In genomic region chr17:67260051-67260987, GRCh38 we compare ENCODE assay signal across 10 cellular contexts. TPM values are rescaled to one million over a fixed set of nuclear protein-coding genes. Genes with fewer than 3 reads are reported as not detected.
A peak's percentile ranks its signal among the peaks of the same experiment; 100 is the strongest.
DNase-seq lines count a peak whose midpoint lies in the region; ATAC-seq and TF ChIP-seq lines count a peak whose summit lies in the region.
"Had no signal": no experiment of that assay in that cellular context is flagged by ENCODE, and none has a peak within 500 bp of the region (broad histone marks: within the 10 kb centered on the region; RNA-seq: fewer than 3 reads in every experiment).

No MANE protein-coding gene starts in this region.

- ATAC-seq in naive thymus-derived CD8-positive, alpha-beta T cell, result no peak

- peaks cover 45% of the 10 kb centered on the region for H3K4me1 Mint-ChIP-seq in activated naive CD4-positive, alpha-beta T cell treated with anti-CD3 and anti-CD28 coated beads, Interleukin-2, amount 10 ng/mL, durations not matched to agents 7 days and 5 days
- H3K4me1 Mint-ChIP-seq in mesothelial cell of epicardium, result peaks cover 23% of the 10 kb centered on the region
- H3K4me1 Mint-ChIP-seq in naive thymus-derived CD8-positive, alpha-beta T cell, result peaks cover 14 to 29% (median 20%) of the 10 kb centered on the region in 4 donors

- POLR2A ChIA-PET in naive thymus-derived CD8-positive, alpha-beta T cell (lab: Charles Lee), result no interaction called here

- H3K27me3 Mint-ChIP-seq in activated naive CD4-positive, alpha-beta T cell treated with anti-CD3 and anti-CD28 coated beads, Interleukin-2, amount 10 ng/mL, durations not matched to agents 7 days and 5 days, result peaks cover 5% of the 10 kb centered on the region
- no peaks in the 10 kb centered on the region for H3K27me3 Mint-ChIP-seq in mesothelial cell of epicardium (ENCODE audit: low read depth)
- no peaks in the 10 kb centered on the region for H3K27me3 Mint-ChIP-seq in naive thymus-derived CD8-positive, alpha-beta T cell

- CTCF ChIA-PET in activated naive CD4-positive, alpha-beta T cell treated with anti-CD3 and anti-CD28 coated beads, Interleukin-2, amount 10 ng/mL, durations not matched to agents 7 days and 5 days (lab: Charles Lee), result no interaction called here

- TF ChIP-seq CTCF in cardiac fibroblast (IDR thresholded peaks at IDR 0.05; ENCODE audit: low read depth, low read length), result no peak
- TF ChIP-seq CTCF in mesothelial cell of epicardium (IDR thresholded peaks at IDR 0.05; ENCODE audit: unreplicated experiment), result no peak

- DNase-seq in activated naive CD4-positive, alpha-beta T cell treated with anti-CD3 and anti-CD28 coated beads, Interleukin-2, amount 10 ng/mL, durations not matched to agents 7 days and 5 days, result no peak
- DNase-seq in activated naive CD4-positive, alpha-beta T cell treated with Interleukin-2 at 50 U/mL for 16 hours, result no peak
- DNase-seq in cardiac fibroblast (ENCODE audit: low read depth in 2 of 2) (peak; percentile 93 to 94), mesothelial cell of epicardium (ENCODE audit: low spot score in 2 of 2, unreplicated experiment in 2 of 2) (no peak), NCI-H446 treated with DMSO at 0.1 percent for 48 hours (lab: John Stamatoyannopoulos, UW) (no peak), amniotic stem cell (lab: John Stamatoyannopoulos, UW) (no peak), NCI-H345 treated with DMSO at 0.1 percent for 48 hours (lab: John Stamatoyannopoulos, UW; ENCODE audit: unreplicated experiment) (no peak)
- DNase-seq in naive thymus-derived CD8-positive, alpha-beta T cell, result no peak
- DNase-seq: NCI-H345 had no signal

- H3K4me3 Mint-ChIP-seq in activated naive CD4-positive, alpha-beta T cell treated with anti-CD3 and anti-CD28 coated beads, Interleukin-2, amount 10 ng/mL, durations not matched to agents 7 days and 5 days, result no peak overlapping the region
- no peak overlapping the region for H3K4me3 Mint-ChIP-seq in mesothelial cell of epicardium
- no peak overlapping the region for H3K4me3 Mint-ChIP-seq in naive thymus-derived CD8-positive, alpha-beta T cell

- peaks cover 1% of the 10 kb centered on the region for H3K36me3 Mint-ChIP-seq in activated naive CD4-positive, alpha-beta T cell treated with anti-CD3 and anti-CD28 coated beads, Interleukin-2, amount 10 ng/mL, durations not matched to agents 7 days and 5 days
- H3K36me3 Mint-ChIP-seq in mesothelial cell of epicardium, result peaks cover 4% of the 10 kb centered on the region
- H3K36me3 Mint-ChIP-seq in naive thymus-derived CD8-positive, alpha-beta T cell, result no peaks in the 10 kb centered on the region

- H3K4me3 ChIP-seq in cardiac fibroblast (replicated peaks in 1 of 2; ENCODE audit: low read depth in 2 of 2, low read length in 2 of 2), result no peak overlapping the region
- H3K4me3 ChIP-seq: tibial artery had no signal

- peak overlapping the region; percentile 37 for H3K27ac Mint-ChIP-seq in activated naive CD4-positive, alpha-beta T cell treated with anti-CD3 and anti-CD28 coated beads, Interleukin-2, amount 10 ng/mL, durations not matched to agents 7 days and 5 days
- peak overlapping the region; percentile 96 for H3K27ac Mint-ChIP-seq in mesothelial cell of epicardium
- H3K27ac Mint-ChIP-seq in naive thymus-derived CD8-positive, alpha-beta T cell, result no peak overlapping the region

- H3K9me3 Mint-ChIP-seq in activated naive CD4-positive, alpha-beta T cell treated with anti-CD3 and anti-CD28 coated beads, Interleukin-2, amount 10 ng/mL, durations not matched to agents 7 days and 5 days, result peaks cover 2% of the 10 kb centered on the region
- H3K9me3 Mint-ChIP-seq in mesothelial cell of epicardium, result peaks cover 6% of the 10 kb centered on the region
- H3K9me3 Mint-ChIP-seq in naive thymus-derived CD8-positive, alpha-beta T cell, result no peaks in the 10 kb centered on the region

RNA-seq across cellular contexts. Expression of gene HELZ, which starts 15.3 kb away (rescaled TPM):
- 84.1 to 86.6 TPM (median 85.6 TPM) in 3 replicates for total RNA-seq in mesothelial cell of epicardium
- total RNA-seq in naive thymus-derived CD8-positive, alpha-beta T cell, result 10 to 100 TPM; 69.0 to 75.1 TPM
- 10 to 100 TPM; 43.0 to 48.6 (median 45.8) TPM for polyA plus RNA-seq in naive thymus-derived CD8-positive, alpha-beta T cell

Comparison
In these comparisons a context has a peak if more than half of its experiments do, and no peak if none do; other contexts are left out.
1. DNase-seq: peak in cardiac fibroblast (2 of 2); none in activated naive CD4-positive, alpha-beta T cell treated with anti-CD3 and anti-CD28 coated beads, Interleukin-2, amount 10 ng/mL, durations not matched to agents 7 days and 5 days (single experiment), activated naive CD4-positive, alpha-beta T cell treated with Interleukin-2 at 50 U/mL for 16 hours (single experiment), mesothelial cell of epicardium (0 of 2), NCI-H446 treated with DMSO at 0.1 percent for 48 hours (single experiment), amniotic stem cell (single experiment), NCI-H345 treated with DMSO at 0.1 percent for 48 hours (single experiment) and naive thymus-derived CD8-positive, alpha-beta T cell (0 of 10).
2. H3K27ac Mint-ChIP-seq: peak in activated naive CD4-positive, alpha-beta T cell treated with anti-CD3 and anti-CD28 coated beads, Interleukin-2, amount 10 ng/mL, durations not matched to agents 7 days and 5 days (single experiment) and mesothelial cell of epicardium (single experiment); none in naive thymus-derived CD8-positive, alpha-beta T cell (0 of 10).